In the genomic region with DNA sequence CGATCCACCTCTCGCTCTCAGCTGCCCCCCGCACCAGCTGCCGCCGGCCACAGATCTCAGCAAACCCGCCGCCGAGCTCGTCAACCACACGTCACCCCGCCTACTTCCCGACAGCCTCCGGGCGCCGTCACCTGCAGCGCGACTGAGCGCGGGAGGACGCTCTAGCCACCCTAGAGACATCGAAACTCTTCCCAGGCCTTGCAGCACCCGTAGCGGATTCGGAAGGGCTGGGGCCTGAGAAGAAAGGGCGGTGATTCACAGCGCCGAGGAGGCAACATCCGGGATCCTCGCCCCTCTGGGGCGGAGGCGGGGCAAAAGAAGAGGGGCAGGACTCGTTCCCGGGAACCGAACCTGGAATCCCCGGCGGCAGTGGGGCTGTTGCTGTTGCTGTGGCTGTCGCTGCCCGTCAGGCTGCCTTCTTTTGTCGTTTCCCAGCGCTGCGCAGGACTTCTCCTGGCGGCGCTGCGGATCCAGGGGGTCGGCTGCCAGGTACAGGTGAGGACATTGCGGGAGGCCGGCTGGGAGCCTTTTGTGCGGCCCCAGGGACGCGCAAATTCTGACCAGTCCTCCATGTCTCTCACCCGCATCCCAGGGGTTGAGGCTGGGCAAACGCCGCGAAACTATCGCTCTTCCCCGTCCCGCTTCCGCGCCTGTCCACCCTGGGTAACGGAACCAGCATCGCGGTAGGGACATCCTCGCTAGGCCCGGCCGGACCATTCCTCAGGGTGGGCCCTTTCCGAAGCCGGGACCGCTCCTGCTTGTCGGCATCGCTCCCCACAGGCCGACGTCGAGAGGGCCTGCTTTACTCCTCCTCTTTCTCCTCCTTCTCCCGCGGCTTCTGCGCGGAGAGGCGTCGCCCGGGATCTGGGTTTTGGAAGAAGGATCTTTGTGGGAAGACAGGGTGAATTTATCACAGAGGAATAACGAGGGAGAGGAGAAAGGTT, we compare ENCODE assay signal across 1 cellular context.
TF ChIP-seq lines count a peak whose summit lies in the region.

A gene (plus strand): TSS at position 331 of the 944 bp plus-strand sequence. CDS start 9,443 bp downstream, outside the sequence.
A gene with protein sequence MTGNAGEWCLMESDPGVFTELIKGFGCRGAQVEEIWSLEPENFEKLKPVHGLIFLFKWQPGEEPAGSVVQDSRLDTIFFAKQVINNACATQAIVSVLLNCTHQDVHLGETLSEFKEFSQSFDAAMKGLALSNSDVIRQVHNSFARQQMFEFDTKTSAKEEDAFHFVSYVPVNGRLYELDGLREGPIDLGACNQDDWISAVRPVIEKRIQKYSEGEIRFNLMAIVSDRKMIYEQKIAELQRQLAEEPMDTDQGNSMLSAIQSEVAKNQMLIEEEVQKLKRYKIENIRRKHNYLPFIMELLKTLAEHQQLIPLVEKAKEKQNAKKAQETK (minus strand): TSS at position 79 of the 944 bp plus-strand sequence. CDS start 100 bp downstream, outside the sequence.

TF ChIP-seq in A549, 52 proteins besides CTCF, POLR2A, EP300 and RAD21 (continued from another document):
- no peak; the same call in 1 of the 2 replicates for TF ChIP-seq HDAC2 (IDR thresholded peaks at IDR 0.05)
- TF ChIP-seq BHLHE40 (IDR thresholded peaks at IDR 0.05; ENCODE audit: low read depth, low read length), result no peak
- TF ChIP-seq, protein P1, sequence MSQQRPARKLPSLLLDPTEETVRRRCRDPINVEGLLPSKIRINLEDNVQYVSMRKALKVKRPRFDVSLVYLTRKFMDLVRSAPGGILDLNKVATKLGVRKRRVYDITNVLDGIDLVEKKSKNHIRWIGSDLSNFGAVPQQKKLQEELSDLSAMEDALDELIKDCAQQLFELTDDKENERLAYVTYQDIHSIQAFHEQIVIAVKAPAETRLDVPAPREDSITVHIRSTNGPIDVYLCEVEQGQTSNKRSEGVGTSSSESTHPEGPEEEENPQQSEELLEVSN (IDR thresholded peaks at IDR 0.05; ENCODE audit: borderline replicate concordance, low read depth), result peak; percentile 84
- TF ChIP-seq, protein P2, sequence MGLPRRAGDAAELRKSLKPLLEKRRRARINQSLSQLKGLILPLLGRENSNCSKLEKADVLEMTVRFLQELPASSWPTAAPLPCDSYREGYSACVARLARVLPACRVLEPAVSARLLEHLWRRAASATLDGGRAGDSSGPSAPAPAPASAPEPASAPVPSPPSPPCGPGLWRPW (IDR thresholded peaks at IDR 0.05), result no peak
- peak; percentile 52 for TF ChIP-seq FOSL2 (IDR thresholded peaks at IDR 0.05)
- peak; percentile 81 for TF ChIP-seq FOSL2 (CRISPR knock-in tag; IDR thresholded peaks at IDR 0.05)
- peak; percentile 69 to 94 for TF ChIP-seq JUN (IDR thresholded peaks at IDR 0.05)
- TF ChIP-seq JUNB (IDR thresholded peaks at IDR 0.05), result no peak
- TF ChIP-seq ESRRA (IDR thresholded peaks at IDR 0.05; ENCODE audit: borderline replicate concordance, low read length), result no peak
